In the genomic region with DNA sequence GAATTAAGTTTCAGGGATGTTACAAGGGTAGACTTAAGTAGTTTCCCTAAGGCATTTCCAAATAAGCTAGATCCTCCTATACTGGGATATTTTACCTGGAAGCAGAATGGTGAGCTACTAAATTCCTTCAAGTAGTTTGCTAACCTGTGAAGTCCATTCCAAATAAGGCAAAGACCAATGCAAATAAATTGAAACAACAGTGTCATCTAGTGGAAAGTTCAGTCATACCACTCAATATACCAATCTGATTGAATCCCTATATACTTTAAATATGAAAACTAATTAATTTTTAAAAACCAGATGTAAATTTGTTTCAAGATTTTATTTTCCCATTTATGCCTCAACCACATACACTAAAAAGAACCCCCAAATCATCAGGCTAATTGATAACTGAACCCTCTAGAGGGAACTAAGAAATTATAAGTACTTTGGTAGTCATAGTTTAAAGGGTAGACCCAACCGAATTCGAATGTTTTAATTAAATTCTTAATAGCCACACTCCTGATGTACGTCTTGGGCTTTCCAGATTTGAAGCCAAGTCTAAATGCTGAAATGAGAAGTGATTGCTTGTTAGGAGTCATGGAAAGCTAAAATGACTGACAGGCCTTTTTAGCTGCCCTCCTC, we compare ENCODE assay signal across 8 cellular contexts.
A peak's percentile ranks its signal among the peaks of the same experiment; 100 is the strongest.
DNase-seq lines count a peak whose midpoint lies in the region; FAIRE-seq and TF ChIP-seq lines count a peak whose summit lies in the region.

No MANE protein-coding gene starts in this region.

- no peaks in the 10 kb centered on the region for H3K9me3 ChIP-seq in small intestine (ENCODE audit: control insufficient read depth, low read depth)

- no peak for FAIRE-seq in small intestine (lab: Jason Lieb, UNC)

- TF ChIP-seq CTCF in RWPE1 (conservative IDR thresholded peaks at IDR 0.05; ENCODE audit: low read depth) (peak; percentile 80), fibroblast of villous mesenchyme (IDR thresholded peaks at IDR 0.05; ENCODE audit: insufficient read depth, low read depth, low read length) (peak; percentile 63)

- H3K27ac ChIP-seq in RWPE1 (no peak overlapping the region), small intestine (ENCODE audit: low read depth in 1 of 2, low read length in 1 of 2) (no peak overlapping the region)

- no peaks in the 10 kb centered on the region for H3K36me3 ChIP-seq in small intestine (ENCODE audit: control insufficient read depth in 2 of 2, insufficient read depth in 2 of 2, low read length in 2 of 2)

- CTCF ChIA-PET in RWPE1 (lab: Yijun Ruan, JAX) = interaction anchor here (0.5 to 0.7 kb wide), 2 partner anchors 801 to 1377 kb away, joined by 3 read pairs; no protein-coding TSS in a partner anchor

- POLR2A ChIA-PET in RWPE1 (lab: Yijun Ruan, JAX; ENCODE audit: low non-redundant PET) = no interaction called here

- H3K4me1 ChIP-seq in small intestine (ENCODE audit: control insufficient read depth in 2 of 2, insufficient read depth in 1 of 2, low read depth in 1 of 2, low read length in 1 of 2) = no peaks in the 10 kb centered on the region

- no peaks in the 10 kb centered on the region for H3K27me3 ChIP-seq in small intestine (ENCODE audit: control insufficient read depth in 2 of 2, insufficient read depth in 2 of 2, low read length in 2 of 2)

- DNase-seq in SIG-M5 treated with dmso at 0.1 percent for 504 hours (lab: John Stamatoyannopoulos, UW; ENCODE audit: unreplicated experiment) = peak; percentile 48
- DNase-seq in SIG-M5 (lab: John Stamatoyannopoulos, UW) = no peak
- DNase-seq in HS-27A (ENCODE audit: low read depth) = peak; percentile 4
- DNase-seq in RWPE1 (ENCODE audit: low spot score) = peak; percentile 13
- peak; percentile 52 for DNase-seq in fibroblast of villous mesenchyme (ENCODE audit: low read depth)
- peak; percentile 52 for DNase-seq in small intestine
- DNase-seq in germinal center (ENCODE audit: low spot score) = no peak
- DNase-seq in T1000 (lab: John Stamatoyannopoulos, UW) = no peak

- WGBS in small intestine, 3 donors = 81 to 88% (median 86%) methylated on average over 3 of the region's 3 CpGs

- H3K4me3 ChIP-seq in fibroblast of villous mesenchyme (ENCODE audit: low read depth, low read length) = no peak overlapping the region
- no peak overlapping the region for H3K4me3 ChIP-seq in small intestine (ENCODE audit: low read depth in 1 of 2, low read length in 2 of 2)

Comparison
In these comparisons a context has a peak if more than half of its experiments do, and no peak if none do; other contexts are left out.
1. DNase-seq: peak in SIG-M5 treated with dmso at 0.1 percent for 504 hours (single experiment), HS-27A (single experiment), RWPE1 (single experiment), fibroblast of villous mesenchyme (single experiment) and small intestine (single experiment); none in SIG-M5 (single experiment), germinal center (single experiment) and T1000 (single experiment).